In the genomic region with DNA sequence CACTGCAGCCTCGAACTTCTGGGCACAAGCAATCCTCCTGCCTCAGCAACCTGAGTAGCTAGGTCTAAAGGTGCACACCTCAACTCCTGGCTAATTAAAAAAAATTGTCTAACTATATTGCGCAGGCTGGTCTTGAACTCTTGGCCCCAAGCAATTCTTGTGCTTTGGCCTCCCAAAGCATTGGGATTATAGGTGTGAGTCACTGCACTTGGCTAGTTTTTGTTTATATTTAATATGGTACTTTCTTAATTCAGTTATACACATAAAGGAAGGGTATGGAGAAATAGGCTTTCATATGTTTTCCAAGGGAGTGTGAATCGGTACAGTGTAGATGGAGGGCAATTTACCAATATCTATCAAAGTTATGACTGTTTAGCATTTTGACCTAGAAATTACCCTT, we compare ENCODE assay signal across 9 cellular contexts. TPM values are rescaled to one million over a fixed set of nuclear protein-coding genes. Genes with fewer than 3 reads are reported as not detected.
"Had no signal": no experiment of that assay in that cellular context is flagged by ENCODE, and none has a peak within 500 bp of the region (broad histone marks: within the 10 kb centered on the region; RNA-seq: fewer than 3 reads in every experiment).

No MANE protein-coding gene starts in this region.

- DNase-seq: H9, HCEC 1CT, KBM-7 had no signal

- H3K4me3 Mint-ChIP-seq: GM23338, H9, IgD-negative memory B cell had no signal

- H3K4me1 Mint-ChIP-seq: GM23338, H9 had no signal

- H3K27ac Mint-ChIP-seq: GM23338, H9, IgD-negative memory B cell had no signal

- H3K4me3 ChIP-seq: GM23338 had no signal

- FAIRE-seq: H1, H54, HTR-8/SVneo had no signal

- ATAC-seq: GM23338 had no signal

RNA-seq across cellular contexts. Expression of gene NPVF, which starts 20.4 kb away (rescaled TPM):
- total RNA-seq: GM23338, H1, H9, HT-29 had no signal
- polyA plus RNA-seq: GM23338, H1, IgD-negative memory B cell had no signal
